ENCODE assay signal across 15 cellular contexts in genomic region chr6:127933137-127933536, GRCh38. TPM values are rescaled to one million over a fixed set of nuclear protein-coding genes. Genes with fewer than 3 reads are reported as not detected.
DNase-seq lines count a peak whose midpoint lies in the region; ATAC-seq and TF ChIP-seq lines count a peak whose summit lies in the region.
"Had no signal": no experiment of that assay in that cellular context is flagged by ENCODE, and none has a peak within 500 bp of the region (broad histone marks: within the 10 kb centered on the region; RNA-seq: fewer than 3 reads in every experiment).

No MANE protein-coding gene starts in this region.

- peak overlapping the region; percentile 31 for H3K27ac Mint-ChIP-seq in activated T-cell treated with anti-CD3 and anti-CD28 coated beads, Interleukin-2, amount 50 U/mL, for 72 hours
- peak overlapping the region; percentile 53 to 96 (median 88) for H3K27ac Mint-ChIP-seq in CD8-positive, alpha-beta memory T cell
- peak overlapping the region; percentile 79 for H3K27ac Mint-ChIP-seq in activated T-helper 1 cell treated with anti-CD3 and anti-CD28 coated beads, Interleukin-12 subunit alpha, Interleukin-12 subunit beta, Interleukin-2, Interleukin-4 antibody, amounts not matched to agents 30 ng/mL and 10 ng/mL and 1 ng/mL, durations not matched to agents 14 hours and 24 hours and 36 hours
- peak overlapping the region; percentile 57 to 97 (median 84) for H3K27ac Mint-ChIP-seq in naive thymus-derived CD4-positive, alpha-beta T cell
- H3K27ac Mint-ChIP-seq: B cell had no signal

- POLR2A ChIA-PET in CD8-positive, alpha-beta memory T cell (lab: Charles Lee), result no interaction called here
- POLR2A ChIA-PET in naive thymus-derived CD4-positive, alpha-beta T cell (lab: Charles Lee), result interaction anchor here (0.6 kb wide), 1 partner anchor 8 kb away, joined by 4 read pairs; no protein-coding TSS in a partner anchor

- no peaks in the 10 kb centered on the region for H3K27me3 ChIP-seq in CD8-positive, alpha-beta memory T cell (ENCODE audit: insufficient read depth, low read length, poor library complexity, severe bottlenecking)
- no peaks in the 10 kb centered on the region for H3K27me3 ChIP-seq in naive thymus-derived CD4-positive, alpha-beta T cell (ENCODE audit: control insufficient read depth in 2 of 2, insufficient read depth in 2 of 2, low read length in 2 of 2)
- no peaks in the 10 kb centered on the region for H3K27me3 ChIP-seq in sigmoid colon

- CTCF ChIA-PET in CD8-positive, alpha-beta memory T cell (lab: Charles Lee), result no interaction called here
- CTCF ChIA-PET in naive thymus-derived CD4-positive, alpha-beta T cell (lab: Charles Lee), result no interaction called here

- H3K4me3 Mint-ChIP-seq in activated T-cell treated with anti-CD3 and anti-CD28 coated beads, Interleukin-2, amount 50 U/mL, for 72 hours, result peak overlapping the region in 1 of 2 donors; percentile 30
- H3K4me3 Mint-ChIP-seq in CD8-positive, alpha-beta memory T cell, result peak overlapping the region in 1 of 7 donors; percentile 44
- peak overlapping the region; percentile 19 for H3K4me3 Mint-ChIP-seq in activated T-helper 1 cell treated with anti-CD3 and anti-CD28 coated beads, Interleukin-12 subunit alpha, Interleukin-12 subunit beta, Interleukin-2, Interleukin-4 antibody, amounts not matched to agents 30 ng/mL and 10 ng/mL and 1 ng/mL, durations not matched to agents 14 hours and 24 hours and 36 hours
- peak overlapping the region in 5 of 10 donors; percentile 19 to 34 (median 21) for H3K4me3 Mint-ChIP-seq in naive thymus-derived CD4-positive, alpha-beta T cell
- H3K4me3 Mint-ChIP-seq: B cell had no signal

- no peak for TF ChIP-seq EP300 in sigmoid colon (IDR thresholded peaks at IDR 0.05)

- intact Hi-C loops in activated T-helper 1 cell treated with anti-CD3 and anti-CD28 coated beads, Interleukin-12 subunit alpha, Interleukin-12 subunit beta, Interleukin-2, Interleukin-4 antibody, amounts not matched to agents 30 ng/mL and 10 ng/mL and 1 ng/mL, durations not matched to agents 14 hours and 24 hours and 36 hours (cut with micrococcal nuclease), result no loop called here
- intact Hi-C loops in naive thymus-derived CD4-positive, alpha-beta T cell (cut with micrococcal nuclease), result no loop called here
- intact Hi-C loops in sigmoid colon (cut with DNase I), result no loop called here

- H3K9me3 Mint-ChIP-seq in activated T-cell treated with anti-CD3 and anti-CD28 coated beads, Interleukin-2, amount 50 U/mL, for 72 hours, result peaks cover 13 to 16% of the 10 kb centered on the region in 2 donors
- peaks cover 6 to 17% (median 10%) of the 10 kb centered on the region in 5 donors for H3K9me3 Mint-ChIP-seq in CD8-positive, alpha-beta memory T cell
- H3K9me3 Mint-ChIP-seq in activated T-helper 1 cell treated with anti-CD3 and anti-CD28 coated beads, Interleukin-12 subunit alpha, Interleukin-12 subunit beta, Interleukin-2, Interleukin-4 antibody, amounts not matched to agents 30 ng/mL and 10 ng/mL and 1 ng/mL, durations not matched to agents 14 hours and 24 hours and 36 hours, result peaks cover 31% of the 10 kb centered on the region
- H3K9me3 Mint-ChIP-seq in naive thymus-derived CD4-positive, alpha-beta T cell, result peaks cover 0 to 32% (median 12%) of the 10 kb centered on the region in 11 donors

- H3K27me3 Mint-ChIP-seq in activated T-cell treated with anti-CD3 and anti-CD28 coated beads, Interleukin-2, amount 50 U/mL, for 72 hours (ENCODE audit: low read depth), result no peaks in the 10 kb centered on the region
- H3K27me3 Mint-ChIP-seq in CD8-positive, alpha-beta memory T cell, result no peaks in the 10 kb centered on the region
- no peaks in the 10 kb centered on the region for H3K27me3 Mint-ChIP-seq in activated T-helper 1 cell treated with anti-CD3 and anti-CD28 coated beads, Interleukin-12 subunit alpha, Interleukin-12 subunit beta, Interleukin-2, Interleukin-4 antibody, amounts not matched to agents 30 ng/mL and 10 ng/mL and 1 ng/mL, durations not matched to agents 14 hours and 24 hours and 36 hours (ENCODE audit: insufficient read depth)
- H3K27me3 Mint-ChIP-seq in naive thymus-derived CD4-positive, alpha-beta T cell, result no peaks in the 10 kb centered on the region
- H3K27me3 Mint-ChIP-seq: B cell had no signal

- H3K36me3 ChIP-seq in CD8-positive, alpha-beta memory T cell (ENCODE audit: insufficient read depth, low read length), result no peaks in the 10 kb centered on the region
- no peaks in the 10 kb centered on the region for H3K36me3 ChIP-seq in naive thymus-derived CD4-positive, alpha-beta T cell (ENCODE audit: control insufficient read depth in 2 of 3, insufficient read depth in 3 of 3, low read length in 3 of 3)
- H3K36me3 ChIP-seq in sigmoid colon, result no peaks in the 10 kb centered on the region

- no peak overlapping the region for H3K27ac ChIP-seq in CD8-positive, alpha-beta memory T cell (ENCODE audit: low read depth, low read length)
- no peak overlapping the region for H3K27ac ChIP-seq in naive thymus-derived CD4-positive, alpha-beta T cell (ENCODE audit: low read depth, low read length)
- no peak overlapping the region for H3K27ac ChIP-seq in sigmoid colon

- peaks cover 6% of the 10 kb centered on the region for H3K9me3 ChIP-seq in CD8-positive, alpha-beta memory T cell (ENCODE audit: low read length)
- peaks cover 0 to 8% (median 6%) of the 10 kb centered on the region in 3 experiments for H3K9me3 ChIP-seq in naive thymus-derived CD4-positive, alpha-beta T cell (ENCODE audit: control insufficient read depth in 2 of 3, low read length in 3 of 3)
- peaks cover 0 to 5% (median 2%) of the 10 kb centered on the region in 4 donors for H3K9me3 ChIP-seq in sigmoid colon

- no peak overlapping the region for H3K4me3 ChIP-seq in CD8-positive, alpha-beta memory T cell (ENCODE audit: low read length)
- no peak overlapping the region for H3K4me3 ChIP-seq in naive thymus-derived CD4-positive, alpha-beta T cell (ENCODE audit: low read length)
- no peak overlapping the region for H3K4me3 ChIP-seq in sigmoid colon

- TF ChIP-seq CTCF in sigmoid colon (IDR thresholded peaks at IDR 0.05), result no peak

- no peak for DNase-seq in activated T-cell treated with anti-CD3 and anti-CD28 coated beads, Interleukin-2, amount 50 U/mL, for 72 hours
- no peak for DNase-seq in activated T-cell treated with anti-CD3 and anti-CD28 coated beads for 4 hours
- DNase-seq in CD8-positive, alpha-beta memory T cell, result no peak
- no peak for DNase-seq in activated T-helper 1 cell treated with anti-CD3 and anti-CD28 coated beads, Interleukin-12 subunit alpha, Interleukin-12 subunit beta, Interleukin-2, Interleukin-4 antibody, amounts not matched to agents 30 ng/mL and 10 ng/mL and 1 ng/mL, durations not matched to agents 14 hours and 24 hours and 36 hours (ENCODE audit: low spot score)
- DNase-seq in naive thymus-derived CD4-positive, alpha-beta T cell, result no peak
- no peak for DNase-seq in stimulated activated CD4-positive, alpha-beta T cell treated with anti-CD3 and anti-CD28 coated beads, Interleukin-12 subunit alpha, Interleukin-12 subunit beta, amount 100 ng/mL, for 4 hours
- no peak for DNase-seq in sigmoid colon
- DNase-seq: ACHN, GOT3, MV-4-11, NCI-H1436, NCI-H2081, NCI-H524 had no signal

- no peak for TF ChIP-seq POLR2A in sigmoid colon (IDR thresholded peaks at IDR 0.05)

- H3K4me1 ChIP-seq in CD8-positive, alpha-beta memory T cell (ENCODE audit: insufficient read depth, low read length), result peaks cover 33% of the 10 kb centered on the region
- H3K4me1 ChIP-seq in naive thymus-derived CD4-positive, alpha-beta T cell (ENCODE audit: control insufficient read depth in 2 of 2, insufficient read depth in 2 of 2, low read length in 2 of 2), result peaks cover 33% of the 10 kb centered on the region in 2 donors
- peaks cover 0 to 5% (median 0%) of the 10 kb centered on the region in 4 donors for H3K4me1 ChIP-seq in sigmoid colon

- ATAC-seq in activated T-cell treated with anti-CD3 and anti-CD28 coated beads, Interleukin-2, amount 50 U/mL, for 72 hours (replicated peaks in 1 of 2), result no peak
- ATAC-seq in naive thymus-derived CD4-positive, alpha-beta T cell, result no peak

- 72 to 82% methylated on average over 1 of the region's 1 CpG for WGBS in sigmoid colon, 2 donors

- peaks cover 38% of the 10 kb centered on the region for H3K4me1 Mint-ChIP-seq in activated T-cell treated with anti-CD3 and anti-CD28 coated beads, Interleukin-2, amount 50 U/mL, for 72 hours (ENCODE audit: low read depth)
- peaks cover 40 to 54% (median 50%) of the 10 kb centered on the region in 3 donors for H3K4me1 Mint-ChIP-seq in CD8-positive, alpha-beta memory T cell
- peaks cover 44% of the 10 kb centered on the region for H3K4me1 Mint-ChIP-seq in activated T-helper 1 cell treated with anti-CD3 and anti-CD28 coated beads, Interleukin-12 subunit alpha, Interleukin-12 subunit beta, Interleukin-2, Interleukin-4 antibody, amounts not matched to agents 30 ng/mL and 10 ng/mL and 1 ng/mL, durations not matched to agents 14 hours and 24 hours and 36 hours (ENCODE audit: low read depth)
- peaks cover 17 to 54% (median 45%) of the 10 kb centered on the region in 7 donors for H3K4me1 Mint-ChIP-seq in naive thymus-derived CD4-positive, alpha-beta T cell
- H3K4me1 Mint-ChIP-seq: B cell had no signal

- peaks cover 18 to 38% of the 10 kb centered on the region in 2 donors for H3K36me3 Mint-ChIP-seq in activated T-cell treated with anti-CD3 and anti-CD28 coated beads, Interleukin-2, amount 50 U/mL, for 72 hours (ENCODE audit: insufficient read depth in 2 of 2)
- peaks cover 0 to 13% (median 0%) of the 10 kb centered on the region in 3 donors for H3K36me3 Mint-ChIP-seq in CD8-positive, alpha-beta memory T cell
- H3K36me3 Mint-ChIP-seq in activated T-helper 1 cell treated with anti-CD3 and anti-CD28 coated beads, Interleukin-12 subunit alpha, Interleukin-12 subunit beta, Interleukin-2, Interleukin-4 antibody, amounts not matched to agents 30 ng/mL and 10 ng/mL and 1 ng/mL, durations not matched to agents 14 hours and 24 hours and 36 hours (ENCODE audit: low read depth), result peaks cover 32% of the 10 kb centered on the region
- peaks cover 4 to 54% (median 6%) of the 10 kb centered on the region in 5 donors for H3K36me3 Mint-ChIP-seq in naive thymus-derived CD4-positive, alpha-beta T cell

RNA-seq across cellular contexts. Expression of gene THEMIS, which starts 32.3 kb away (rescaled TPM):
- total RNA-seq in activated T-cell treated with anti-CD3 and anti-CD28 coated beads, Interleukin-2, amount 50 U/mL, for 72 hours, result 10 to 100 TPM; 13.4 to 14.0 TPM
- total RNA-seq in CD8-positive, alpha-beta memory T cell, result 10 to 100 TPM; 39.9 to 40.6 TPM
- polyA plus RNA-seq in CD8-positive, alpha-beta memory T cell, result 107 TPM
- 10.6 and 11.3 TPM in 2 replicates for total RNA-seq in activated T-helper 1 cell treated with anti-CD3 and anti-CD28 coated beads, Interleukin-12 subunit alpha, Interleukin-12 subunit beta, Interleukin-2, Interleukin-4 antibody, amounts not matched to agents 30 ng/mL and 10 ng/mL and 1 ng/mL, durations not matched to agents 14 hours and 24 hours and 36 hours
- 10 to 100 TPM; 51.3 to 97.3 (median 54.7) TPM for total RNA-seq in naive thymus-derived CD4-positive, alpha-beta T cell
- polyA plus RNA-seq in naive thymus-derived CD4-positive, alpha-beta T cell, result 100 to 1,000 TPM in 1 of 2 donors, 10 to 100 TPM in 1; 93.4 to 110 TPM
- total RNA-seq in sigmoid colon, result under 1 TPM in 3 of 4 donors, not detected in 1; 0.33 to 0.71 (median 0.41) TPM
- polyA plus RNA-seq in sigmoid colon, result 1 to 10 TPM in 1 of 3 donors, under 1 TPM in 1, not detected in 1; 0.60 to 2.5 TPM
- total RNA-seq: HT1080 had no signal

Comparison
In these comparisons a context has a peak if more than half of its experiments do, and no peak if none do; other contexts are left out.
1. H3K27ac Mint-ChIP-seq: peak in every context shown above with its lines; median percentile 88 in CD8-positive, alpha-beta memory T cell; 84 in naive thymus-derived CD4-positive, alpha-beta T cell; 79 in activated T-helper 1 cell treated with anti-CD3 and anti-CD28 coated beads, Interleukin-12 subunit alpha, Interleukin-12 subunit beta, Interleukin-2, Interleukin-4 antibody, amounts not matched to agents 30 ng/mL and 10 ng/mL and 1 ng/mL, durations not matched to agents 14 hours and 24 hours and 36 hours; 31 in activated T-cell treated with anti-CD3 and anti-CD28 coated beads, Interleukin-2, amount 50 U/mL, for 72 hours.